In the genomic region with DNA sequence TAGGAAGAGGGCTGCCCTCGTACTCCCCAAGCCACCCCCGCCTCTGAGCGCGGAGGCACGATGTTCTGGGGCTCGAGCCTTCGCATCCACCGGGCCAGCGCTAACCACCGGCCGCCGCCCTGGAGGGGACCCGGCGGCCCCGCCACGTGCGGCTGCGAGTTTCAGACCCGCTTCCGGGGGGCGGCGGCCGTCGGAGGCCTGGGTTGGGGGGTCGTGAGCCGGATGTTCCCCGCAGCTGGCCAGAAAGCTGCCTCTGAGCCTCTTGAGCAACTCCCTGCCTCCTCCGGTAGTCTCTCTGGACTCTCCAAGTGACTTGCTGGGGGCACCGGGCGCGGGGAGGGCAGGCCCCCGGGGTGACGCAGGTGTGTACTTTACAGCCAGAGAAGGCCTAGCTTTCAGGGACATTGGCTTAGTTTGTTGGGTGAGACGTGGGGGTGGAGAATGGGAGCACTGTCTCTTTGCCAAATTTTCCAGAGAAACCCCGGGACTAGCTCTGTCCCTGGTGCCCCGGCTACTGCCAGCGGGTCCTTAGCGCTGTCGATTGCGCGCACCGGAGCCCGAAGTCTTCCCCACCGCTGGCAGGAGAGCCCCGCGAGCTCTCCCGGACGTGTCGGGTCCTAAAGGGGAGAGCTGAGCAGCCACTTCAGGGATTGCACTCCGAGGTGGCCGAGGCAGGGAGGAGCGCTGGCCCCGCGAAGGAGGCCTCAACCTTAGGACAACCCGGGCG, we compare ENCODE assay signal across 1 cellular context.
A peak's percentile ranks its signal among the peaks of the same experiment; 100 is the strongest.
TF ChIP-seq lines count a peak whose summit lies in the region.

No MANE protein-coding gene starts in this region.

TF ChIP-seq in endothelial cell of umbilical vein, 7 proteins besides CTCF, POLR2A, EP300 and RAD21:
- TF ChIP-seq EZH2 (IDR thresholded peaks at IDR 0.05; ENCODE audit: borderline replicate concordance, low read depth, low read length, severe bottlenecking) (peak; percentile 88), POLR2AphosphoS5 (IDR thresholded peaks at IDR 0.05; ENCODE audit: insufficient read depth, low read depth, low read length) (no peak), FOS (IDR thresholded peaks at IDR 0.05; ENCODE audit: borderline replicate concordance, insufficient read depth, low read length) (no peak)
- TF ChIP-seq, protein P1, sequence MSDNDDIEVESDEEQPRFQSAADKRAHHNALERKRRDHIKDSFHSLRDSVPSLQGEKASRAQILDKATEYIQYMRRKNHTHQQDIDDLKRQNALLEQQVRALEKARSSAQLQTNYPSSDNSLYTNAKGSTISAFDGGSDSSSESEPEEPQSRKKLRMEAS (IDR thresholded peaks at IDR 0.05; ENCODE audit: insufficient read depth, insufficient read length): no peak
